In genomic region chr7:2799253-2799652, GRCh38 we compare ENCODE assay signal across 16 cellular contexts.
"Had no signal": no experiment of that assay in that cellular context is flagged by ENCODE, and none has a peak within 500 bp of the region (broad histone marks: within the 10 kb centered on the region; RNA-seq: fewer than 3 reads in every experiment).

No MANE protein-coding gene starts in this region.

- H3K9me3 Mint-ChIP-seq: activated naive CD8-positive, alpha-beta T cell treated with anti-CD3 and anti-CD28 coated beads, Interleukin-2, amount 10 ng/mL, durations not matched to agents 7 days and 5 days; activated T-cell treated with anti-CD3 and anti-CD28 coated beads, Interleukin-2, amount 50 U/mL, for 24 hours; mesothelial cell of epicardium; neural crest cell had no signal

- H3K9me3 ChIP-seq: left ventricle myocardium inferior, thoracic aorta had no signal

- H3K27me3 Mint-ChIP-seq: activated naive CD8-positive, alpha-beta T cell treated with anti-CD3 and anti-CD28 coated beads, Interleukin-2, amount 10 ng/mL, durations not matched to agents 7 days and 5 days; activated T-cell treated with anti-CD3 and anti-CD28 coated beads, Interleukin-2, amount 50 U/mL, for 24 hours; brain had no signal

- DNase-seq: activated CD4-positive, alpha-beta T cell treated with anti-CD3 and anti-CD28 coated beads, Interleukin-2, amount 50 U/mL, for 1 hour; activated gamma-delta T cell treated with Interleukin-2 at 50 U/mL for 16 hours; activated naive CD8-positive, alpha-beta T cell treated with anti-CD3 and anti-CD28 coated beads, Interleukin-2, amount 10 ng/mL, durations not matched to agents 7 days and 5 days; activated T-cell treated with anti-CD3 and anti-CD28 coated beads, Interleukin-2, amount 50 U/mL, for 24 hours; central memory CD4-positive, alpha-beta T cell; cortex of kidney; effector CD8-positive, alpha-beta T cell; foreskin fibroblast; hypothalamus; left ventricle myocardium inferior; stimulated activated CD4-positive, alpha-beta T cell treated with anti-CD3 and anti-CD28 coated beads, Interleukin-1b, Interleukin-23, amount 100 ng/mL, for 48 hours; T-helper 2 cell had no signal

- H3K4me3 Mint-ChIP-seq: activated naive CD8-positive, alpha-beta T cell treated with anti-CD3 and anti-CD28 coated beads, Interleukin-2, amount 10 ng/mL, durations not matched to agents 7 days and 5 days; activated T-cell treated with anti-CD3 and anti-CD28 coated beads, Interleukin-2, amount 50 U/mL, for 24 hours; brain; mesothelial cell of epicardium; neural crest cell had no signal

- H3K27ac Mint-ChIP-seq: activated naive CD8-positive, alpha-beta T cell treated with anti-CD3 and anti-CD28 coated beads, Interleukin-2, amount 10 ng/mL, durations not matched to agents 7 days and 5 days; activated T-cell treated with anti-CD3 and anti-CD28 coated beads, Interleukin-2, amount 50 U/mL, for 24 hours had no signal

- H3K27ac ChIP-seq: left ventricle myocardium inferior, thoracic aorta had no signal

- H3K4me3 ChIP-seq: left ventricle myocardium inferior, thoracic aorta had no signal

- H3K36me3 ChIP-seq: thoracic aorta had no signal
